In genomic region chr2:135798762-135799161, GRCh38 we compare ENCODE assay signal across 14 cellular contexts. TPM values are rescaled to one million over a fixed set of nuclear protein-coding genes. Genes with fewer than 3 reads are reported as not detected.
DNase-seq lines count a peak whose midpoint lies in the region; TF ChIP-seq lines count a peak whose summit lies in the region.
"Had no signal": no experiment of that assay in that cellular context is flagged by ENCODE, and none has a peak within 500 bp of the region (broad histone marks: within the 10 kb centered on the region; RNA-seq: fewer than 3 reads in every experiment).

No MANE protein-coding gene starts in this region.

- DNase-seq in AG04449 (ENCODE audit: low read depth, low spot score), result no peak
- DNase-seq in SK-MEL-5 (ENCODE audit: low read depth, low spot score), result peak; percentile 30
- no peak for DNase-seq in fibroblast of the aortic adventitia (ENCODE audit: low read depth)
- DNase-seq in vagina (ENCODE audit: extremely low spot score in 2 of 2), result no peak
- DNase-seq in stimulated activated CD4-positive, alpha-beta T cell treated with anti-CD3 and anti-CD28 coated beads, Interleukin-4, amount 100 ng/mL, for 1 hour, result no peak
- DNase-seq in NCI-H526 treated with DMSO at 0.1 percent for 48 hours (lab: John Stamatoyannopoulos, UW), result no peak
- DNase-seq in EL, result no peak
- DNase-seq: KBM-7; NCI-H2171 treated with DMSO at 0.1 percent for 48 hours; nucleus accumbens; SHP77; stimulated activated naive B cell treated with anti-CD40 and anti-IgM and Interleukin-4, amounts not matched to agents 10 μg/mL and 1 μg/mL and 100 μg/mL, for 72 hours had no signal

- CTCF ChIA-PET in AG04449 (lab: Yijun Ruan, JAX), result interaction anchor here (0.7 to 6.3 kb wide), 18 partner anchors 9 to 810 kb away, joined by 3 to 127 read pairs (median 10); partner anchors contain the start of gene LCT

- intact Hi-C loops in vagina (cut with DNase I), result no loop called here

- no peak overlapping the region for H3K27ac ChIP-seq in vagina

- H3K4me3 ChIP-seq in AG04449 (ENCODE audit: low read depth, low read length), result no peak overlapping the region
- no peak overlapping the region for H3K4me3 ChIP-seq in fibroblast of the aortic adventitia (ENCODE audit: low read depth, low read length)
- H3K4me3 ChIP-seq in vagina, result no peak overlapping the region

- no peaks in the 10 kb centered on the region for H3K36me3 ChIP-seq in vagina

- POLR2A ChIA-PET in AG04449 (lab: Yijun Ruan, JAX), result no interaction called here

- no peaks in the 10 kb centered on the region for H3K4me1 ChIP-seq in vagina

- H3K27me3 ChIP-seq in vagina, result no peaks in the 10 kb centered on the region

- TF ChIP-seq POLR2A in vagina (IDR thresholded peaks at IDR 0.05), result no peak

- in situ Hi-C loops in SK-MEL-5 (cut with HindIII; ENCODE audit: low pct_unique_long_range_greater_than_20kb, low sequenced_read_pairs), result no loop called here

- peak; percentile 4 for TF ChIP-seq CTCF in AG04449 (IDR thresholded peaks at IDR 0.05; ENCODE audit: insufficient read depth, low read length, missing control alignments)
- TF ChIP-seq CTCF in GM12872 (IDR thresholded peaks at IDR 0.05; ENCODE audit: insufficient read depth, low read depth, low read length), result peak; percentile 55
- TF ChIP-seq CTCF in fibroblast of the aortic adventitia (IDR thresholded peaks at IDR 0.05; ENCODE audit: insufficient read depth, low read length), result peak; percentile 19
- TF ChIP-seq CTCF in vagina (IDR thresholded peaks at IDR 0.05), result no peak

- no peaks in the 10 kb centered on the region for H3K9me3 ChIP-seq in vagina

RNA-seq across cellular contexts. Expression of gene LCT, which starts 38.2 kb away (rescaled TPM):
- not detected in 2 replicates for total RNA-seq in SK-MEL-5 (2014; rRNA removed; shearing (Covaris generic))
- polyA plus RNA-seq in SK-MEL-5 (2015; cell fraction: cytosol; rRNA removed), result 0.04 TPM in 1 of 2 replicates, not detected in the other
- 0.08 TPM in 1 of 2 replicates, not detected in the other for polyA plus RNA-seq in SK-MEL-5 (2015; cell fraction: nucleus; rRNA removed)
- not detected in 2 replicates for total RNA-seq in fibroblast of the aortic adventitia (ENCODE audit: low replicate concordance)
- total RNA-seq in vagina, result not detected
- polyA plus RNA-seq: CD14-positive monocyte had no signal

RNA-seq across cellular contexts. Expression of gene UBXN4, which starts 57.1 kb away (rescaled TPM):
- total RNA-seq in SK-MEL-5 (2014; rRNA removed; shearing (Covaris generic)), result 43.2 and 52.7 TPM in 2 replicates
- polyA plus RNA-seq in SK-MEL-5 (2015; cell fraction: cytosol; rRNA removed), result 29.9 and 36.5 TPM in 2 replicates
- 185 and 234 TPM in 2 replicates for polyA plus RNA-seq in SK-MEL-5 (2015; cell fraction: nucleus; rRNA removed)
- total RNA-seq in fibroblast of the aortic adventitia (ENCODE audit: low replicate concordance) (55.1 and 81.8 TPM in 2 replicates), vagina (51.6 TPM)

Comparison
In these comparisons a context has a peak if more than half of its experiments do, and no peak if none do; other contexts are left out.
1. CTCF ChIP-seq: peak in AG04449 (single experiment), GM12872 (single experiment) and fibroblast of the aortic adventitia (single experiment); none in vagina (0 of 3).